In genomic region chr18:12281861-12282260, GRCh38 we compare ENCODE assay signal across 25 cellular contexts. TPM values are rescaled to one million over a fixed set of nuclear protein-coding genes. Genes with fewer than 3 reads are reported as not detected.
A peak's percentile ranks its signal among the peaks of the same experiment; 100 is the strongest.
DNase-seq lines count a peak whose midpoint lies in the region; ATAC-seq, FAIRE-seq and TF ChIP-seq lines count a peak whose summit lies in the region.
"Had no signal": no experiment of that assay in that cellular context is flagged by ENCODE, and none has a peak within 500 bp of the region (broad histone marks: within the 10 kb centered on the region; RNA-seq: fewer than 3 reads in every experiment).

No MANE protein-coding gene starts in this region.

- peaks cover 31% of the 10 kb centered on the region for H3F3A ChIP-seq in neural progenitor cell (ENCODE audit: low read depth)

- H2AFZ ChIP-seq in endothelial cell of umbilical vein (ENCODE audit: low read depth, low read length) (no peak overlapping the region), neural progenitor cell (replicated peaks) (no peak overlapping the region)

- POLR2A ChIA-PET in endothelial cell of umbilical vein (lab: Charles Lee) = interaction anchor here (1.1 to 1.3 kb wide), 3 partner anchors 26 to 36 kb away, joined by 3 to 9 read pairs (median 7); no protein-coding TSS in a partner anchor

- H3K4me2 ChIP-seq in endothelial cell of umbilical vein (ENCODE audit: insufficient read depth, low read length) (no peak overlapping the region), neural progenitor cell (no peak overlapping the region)

- no peak for TF ChIP-seq CTCF in endothelial cell of umbilical vein (IDR thresholded peaks at IDR 0.05; ENCODE audit: extremely low read depth in 1 of 2, insufficient read depth in 1 of 2, low read depth in 1 of 2, low read length in 2 of 2)
- TF ChIP-seq CTCF in neural progenitor cell (IDR thresholded peaks at IDR 0.05) = no peak

- H3K9me3 ChIP-seq in endothelial cell of umbilical vein (replicated peaks; ENCODE audit: control insufficient read depth, insufficient read depth, low read length) = no peaks in the 10 kb centered on the region
- H3K9me3 ChIP-seq in neural progenitor cell (ENCODE audit: low read depth) = no peaks in the 10 kb centered on the region
- H3K9me3 ChIP-seq: esophagus squamous epithelium, ovary, vagina had no signal

- no peaks in the 10 kb centered on the region for H3K36me3 ChIP-seq in endothelial cell of umbilical vein (ENCODE audit: control insufficient read depth in 2 of 2, extremely low read depth in 1 of 2, insufficient read depth in 2 of 2, low read length in 2 of 2)
- no peaks in the 10 kb centered on the region for H3K36me3 ChIP-seq in neural progenitor cell
- H3K36me3 ChIP-seq: esophagus squamous epithelium, ovary, vagina had no signal

- intact Hi-C loops in endothelial cell of umbilical vein (cut with micrococcal nuclease) = loop anchor here (10.0 kb wide), 1 partner anchor 373 kb away; the partner anchor contains the start of gene SPIRE1

- H3K27me3 ChIP-seq in endothelial cell of umbilical vein (ENCODE audit: control insufficient read depth in 2 of 2, insufficient read depth in 2 of 2, low read length in 2 of 2) (no peaks in the 10 kb centered on the region), neural progenitor cell (peaks cover 22% of the 10 kb centered on the region)
- H3K27me3 ChIP-seq: ovary, vagina had no signal

- dilution Hi-C loops in endothelial cell of umbilical vein (cut with MboI; ENCODE audit: extremely low pct_ligation_motif_present, low sequenced_read_pairs) = no loop called here

- no peaks in the 10 kb centered on the region for H3K36me3 Mint-ChIP-seq in neural progenitor cell
- no peaks in the 10 kb centered on the region for H3K36me3 Mint-ChIP-seq in activated naive CD8-positive, alpha-beta T cell treated with anti-CD3 and anti-CD28 coated beads, Interleukin-2, amount 50 U/mL, for 24 hours (ENCODE audit: low read depth)
- no peaks in the 10 kb centered on the region for H3K36me3 Mint-ChIP-seq in stimulated activated memory B cell treated with anti-CD40 and anti-IgM and Interleukin-4, amounts not matched to agents 10 μg/mL and 1 μg/mL and 100 μg/mL, for 72 hours
- H3K36me3 Mint-ChIP-seq: CD14-positive monocyte, T-cell had no signal

- BruUV-seq in endothelial cell of umbilical vein (replicated peaks; lab: Mats Ljungman, UMichigan) = no TSS peak

- H3K27ac Mint-ChIP-seq in neural progenitor cell = peak overlapping the region; percentile 53
- H3K27ac Mint-ChIP-seq in activated naive CD8-positive, alpha-beta T cell treated with anti-CD3 and anti-CD28 coated beads, Interleukin-2, amount 50 U/mL, for 24 hours = no peak overlapping the region
- no peak overlapping the region for H3K27ac Mint-ChIP-seq in stimulated activated memory B cell treated with anti-CD40 and anti-IgM and Interleukin-4, amounts not matched to agents 10 μg/mL and 1 μg/mL and 100 μg/mL, for 72 hours
- H3K27ac Mint-ChIP-seq: activated CD4-positive, alpha-beta T cell treated with anti-CD3 and anti-CD28 coated beads, Interleukin-2, amount 10 ng/mL, durations not matched to agents 7 days and 5 days; activated T-helper 2 cell treated with anti-CD3 and anti-CD28 coated beads, Interferon-gamma antibody, Interleukin-2, Interleukin-4, amounts not matched to agents 10 μg/mL and 5 μg/mL and 100 μg/mL, durations not matched to agents 14 hours and 24 hours and 36 hours; CD14-positive monocyte; T-cell had no signal

- no peak overlapping the region for H3K4me3 Mint-ChIP-seq in neural progenitor cell
- H3K4me3 Mint-ChIP-seq in activated naive CD8-positive, alpha-beta T cell treated with anti-CD3 and anti-CD28 coated beads, Interleukin-2, amount 50 U/mL, for 24 hours = no peak overlapping the region
- H3K4me3 Mint-ChIP-seq in stimulated activated memory B cell treated with anti-CD40 and anti-IgM and Interleukin-4, amounts not matched to agents 10 μg/mL and 1 μg/mL and 100 μg/mL, for 72 hours = no peak overlapping the region
- H3K4me3 Mint-ChIP-seq: activated CD4-positive, alpha-beta T cell treated with anti-CD3 and anti-CD28 coated beads, Interleukin-2, amount 10 ng/mL, durations not matched to agents 7 days and 5 days; CD14-positive monocyte; central memory CD8-positive, alpha-beta T cell; T-cell had no signal

- no peaks in the 10 kb centered on the region for H3K9me1 ChIP-seq in endothelial cell of umbilical vein (replicated peaks; ENCODE audit: control insufficient read depth, extremely low read depth, insufficient read depth, low read length)

- H3K9me3 Mint-ChIP-seq in neural progenitor cell = no peaks in the 10 kb centered on the region
- no peaks in the 10 kb centered on the region for H3K9me3 Mint-ChIP-seq in activated naive CD8-positive, alpha-beta T cell treated with anti-CD3 and anti-CD28 coated beads, Interleukin-2, amount 50 U/mL, for 24 hours
- H3K9me3 Mint-ChIP-seq in stimulated activated memory B cell treated with anti-CD40 and anti-IgM and Interleukin-4, amounts not matched to agents 10 μg/mL and 1 μg/mL and 100 μg/mL, for 72 hours = no peaks in the 10 kb centered on the region
- H3K9me3 Mint-ChIP-seq: activated CD4-positive, alpha-beta T cell treated with anti-CD3 and anti-CD28 coated beads, Interleukin-2, amount 10 ng/mL, durations not matched to agents 7 days and 5 days; activated T-helper 2 cell treated with anti-CD3 and anti-CD28 coated beads, Interferon-gamma antibody, Interleukin-2, Interleukin-4, amounts not matched to agents 10 μg/mL and 5 μg/mL and 100 μg/mL, durations not matched to agents 14 hours and 24 hours and 36 hours; central memory CD8-positive, alpha-beta T cell; T-cell had no signal

- H3K27ac ChIP-seq in endothelial cell of umbilical vein (ENCODE audit: insufficient read depth, low read depth, low read length) (no peak overlapping the region), neural progenitor cell (no peak overlapping the region)
- H3K27ac ChIP-seq: ovary, vagina had no signal

- DNase-seq in A172 (ENCODE audit: low spot score) (peak; percentile 17), HS-5 (ENCODE audit: low read depth) (peak; percentile 20), endothelial cell of umbilical vein (ENCODE audit: low read depth, low spot score) (no peak), neural progenitor cell (ENCODE audit: low spot score) (no peak), DMS79 (lab: John Stamatoyannopoulos, UW) (no peak)
- no peak for DNase-seq in activated naive CD8-positive, alpha-beta T cell treated with anti-CD3 and anti-CD28 coated beads, Interleukin-2, amount 50 U/mL, for 24 hours
- no peak for DNase-seq in stimulated activated CD8-positive, alpha-beta memory T cell treated with anti-CD3 and anti-CD28 coated beads, Interleukin-4, amount 100 ng/mL, for 48 hours
- DNase-seq: activated CD4-positive, alpha-beta T cell treated with anti-CD3 and anti-CD28 coated beads, Interleukin-2, amount 10 ng/mL, durations not matched to agents 7 days and 5 days; esophagus squamous epithelium; head of caudate nucleus; Kasumi-1; NCI-H1105; NCI-H2107; NCI-H524; ovary; RPMI8226; stimulated activated CD4-positive, alpha-beta T cell treated with anti-CD3 and anti-CD28 coated beads, Interleukin-2, amount 100 ng/mL, for 48 hours; T-cell had no signal

- no peak overlapping the region for H3K4me3 ChIP-seq in endothelial cell of umbilical vein (replicated peaks in 1 of 3; ENCODE audit: insufficient read depth in 1 of 3, low read depth in 1 of 3, low read length in 3 of 3)
- H3K4me3 ChIP-seq in neural progenitor cell = no peak overlapping the region
- H3K4me3 ChIP-seq: esophagus squamous epithelium, ovary, vagina had no signal

- H3K4me1 ChIP-seq in endothelial cell of umbilical vein (ENCODE audit: control insufficient read depth, extremely low read depth, insufficient read depth, low read length) = peaks cover 34% of the 10 kb centered on the region
- H3K4me1 ChIP-seq in neural progenitor cell = peaks cover 12% of the 10 kb centered on the region

- no peak for TF ChIP-seq POLR2A in endothelial cell of umbilical vein (IDR thresholded peaks at IDR 0.05; ENCODE audit: low read depth, low read length)

- FAIRE-seq in endothelial cell of umbilical vein (lab: Jason Lieb, UNC) = peak; percentile 38

- CTCF ChIA-PET in endothelial cell of umbilical vein (lab: Charles Lee) = interaction anchor here (0.8 to 7.7 kb wide), 6 partner anchors 10 to 46 kb away, joined by 4 to 102 read pairs (median 27); partner anchors contain the start of gene TUBB6

- H3K79me2 ChIP-seq in endothelial cell of umbilical vein (ENCODE audit: control insufficient read depth, insufficient read depth, low read length) (no peaks in the 10 kb centered on the region), neural progenitor cell (ENCODE audit: low read depth) (no peaks in the 10 kb centered on the region)

- no peak for ATAC-seq in activated naive CD8-positive, alpha-beta T cell treated with anti-CD3 and anti-CD28 coated beads, Interleukin-2, amount 50 U/mL, for 24 hours
- no peak for ATAC-seq in stimulated activated memory B cell treated with anti-CD40 and anti-IgM and Interleukin-4, amounts not matched to agents 10 μg/mL and 1 μg/mL and 100 μg/mL, for 72 hours
- ATAC-seq: T-cell had no signal

- H4K20me1 ChIP-seq in endothelial cell of umbilical vein (replicated peaks; ENCODE audit: control insufficient read depth, extremely low read depth, insufficient read depth, low read length) (no peaks in the 10 kb centered on the region), neural progenitor cell (ENCODE audit: low read depth) (no peaks in the 10 kb centered on the region)

- H3K27me3 Mint-ChIP-seq in neural progenitor cell (ENCODE audit: insufficient read depth, low read depth) = peaks cover 29% of the 10 kb centered on the region
- H3K27me3 Mint-ChIP-seq in activated naive CD8-positive, alpha-beta T cell treated with anti-CD3 and anti-CD28 coated beads, Interleukin-2, amount 50 U/mL, for 24 hours = peaks cover 18% of the 10 kb centered on the region
- H3K27me3 Mint-ChIP-seq in stimulated activated memory B cell treated with anti-CD40 and anti-IgM and Interleukin-4, amounts not matched to agents 10 μg/mL and 1 μg/mL and 100 μg/mL, for 72 hours = peaks cover 70% of the 10 kb centered on the region

- peaks cover 57% of the 10 kb centered on the region for H3K4me1 Mint-ChIP-seq in neural progenitor cell
- no peaks in the 10 kb centered on the region for H3K4me1 Mint-ChIP-seq in activated naive CD8-positive, alpha-beta T cell treated with anti-CD3 and anti-CD28 coated beads, Interleukin-2, amount 50 U/mL, for 24 hours
- no peaks in the 10 kb centered on the region for H3K4me1 Mint-ChIP-seq in stimulated activated memory B cell treated with anti-CD40 and anti-IgM and Interleukin-4, amounts not matched to agents 10 μg/mL and 1 μg/mL and 100 μg/mL, for 72 hours
- H3K4me1 Mint-ChIP-seq: central memory CD8-positive, alpha-beta T cell; T-cell had no signal

- H3K9ac ChIP-seq in endothelial cell of umbilical vein (replicated peaks; ENCODE audit: extremely low read depth, insufficient read depth, low read length) (no peak overlapping the region), neural progenitor cell (no peak overlapping the region)

RNA-seq across cellular contexts. Expression of gene TUBB6, which starts 26.2 kb away (rescaled TPM):
- 464 and 479 TPM in 2 replicates for total RNA-seq in A172 (2014; rRNA removed; shearing (Covaris generic))
- total RNA-seq in endothelial cell of umbilical vein (440 and 449 TPM in 2 replicates), neural progenitor cell (ENCODE audit: low replicate concordance) (92.7 and 137 TPM in 2 replicates)
- polyA plus RNA-seq in endothelial cell of umbilical vein = 747 and 957 TPM in 2 replicates
- 533 and 584 TPM in 2 replicates for polyA plus RNA-seq in endothelial cell of umbilical vein (2011; cell fraction: cytosol; rRNA removed)
- polyA plus RNA-seq in endothelial cell of umbilical vein (2011; cell fraction: nucleus; rRNA removed) = 404 and 414 TPM in 2 replicates
- 451 and 542 TPM in 2 replicates for polyA plus RNA-seq in endothelial cell of umbilical vein (2012)
- 433 and 508 TPM in 2 replicates for polyA minus RNA-seq in endothelial cell of umbilical vein
- polyA minus RNA-seq in endothelial cell of umbilical vein (2011; cell fraction: cytosol; rRNA and poly(A)+ RNA removed) = 96.5 TPM
- polyA minus RNA-seq in endothelial cell of umbilical vein (2011; cell fraction: nucleus; rRNA and poly(A)+ RNA removed) = 155 and 234 TPM in 2 replicates

RNA-seq across cellular contexts. Expression of gene CIDEA, which starts 27.7 kb away (rescaled TPM):
- not detected in 2 replicates for total RNA-seq in A172 (2014; rRNA removed; shearing (Covaris generic))
- total RNA-seq in endothelial cell of umbilical vein = 0.42 and 1.8 TPM in 2 replicates
- not detected in 2 replicates for polyA plus RNA-seq in endothelial cell of umbilical vein
- not detected in 2 replicates for polyA plus RNA-seq in endothelial cell of umbilical vein (2011; cell fraction: cytosol; rRNA removed)
- polyA plus RNA-seq in endothelial cell of umbilical vein (2011; cell fraction: nucleus; rRNA removed) = not detected in 2 replicates
- polyA plus RNA-seq in endothelial cell of umbilical vein (2012) = not detected in 2 replicates
- not detected in 2 replicates for polyA minus RNA-seq in endothelial cell of umbilical vein
- polyA minus RNA-seq in endothelial cell of umbilical vein (2011; cell fraction: cytosol; rRNA and poly(A)+ RNA removed) = not detected
- polyA minus RNA-seq in endothelial cell of umbilical vein (2011; cell fraction: nucleus; rRNA and poly(A)+ RNA removed) = not detected in 2 replicates
- total RNA-seq in neural progenitor cell (ENCODE audit: low replicate concordance) = not detected in 2 replicates
- total RNA-seq: A673; activated CD4-positive, alpha-beta T cell treated with anti-CD3 and anti-CD28 coated beads, Interleukin-2, amount 10 ng/mL, durations not matched to agents 7 days and 5 days; activated T-helper 2 cell treated with anti-CD3 and anti-CD28 coated beads, Interferon-gamma antibody, Interleukin-2, Interleukin-4, amounts not matched to agents 10 μg/mL and 5 μg/mL and 100 μg/mL, durations not matched to agents 14 hours and 24 hours and 36 hours; myocyte; ovary; T-cell had no signal
- polyA plus RNA-seq: CD14-positive monocyte had no signal

Comparison
In these comparisons a context has a peak if more than half of its experiments do, and no peak if none do; other contexts are left out.
1. DNase-seq: peak in A172 (single experiment) and HS-5 (single experiment); none in endothelial cell of umbilical vein (single experiment), neural progenitor cell (single experiment), DMS79 (single experiment), activated naive CD8-positive, alpha-beta T cell treated with anti-CD3 and anti-CD28 coated beads, Interleukin-2, amount 50 U/mL, for 24 hours (single experiment) and stimulated activated CD8-positive, alpha-beta memory T cell treated with anti-CD3 and anti-CD28 coated beads, Interleukin-4, amount 100 ng/mL, for 48 hours (single experiment).